In genomic region chr5:122693963-122694362, GRCh38 we compare ENCODE assay signal across 23 cellular contexts.
DNase-seq lines count a peak whose midpoint lies in the region; ATAC-seq, FAIRE-seq and TF ChIP-seq lines count a peak whose summit lies in the region.
"Had no signal": no experiment of that assay in that cellular context is flagged by ENCODE, and none has a peak within 500 bp of the region (broad histone marks: within the 10 kb centered on the region; RNA-seq: fewer than 3 reads in every experiment).

No MANE protein-coding gene starts in this region.

- no peak for TF ChIP-seq CTCF in activated CD8-positive, alpha-beta T cell treated with anti-CD3 and anti-CD28 coated beads for 36 hours (IDR thresholded peaks at IDR 0.05)
- TF ChIP-seq CTCF in D721Med (IDR thresholded peaks at IDR 0.05; ENCODE audit: insufficient read depth, missing control alignments), result no peak

- H3K9me3 Mint-ChIP-seq in T-helper 2 cell treated with Interferon-gamma antibody and Interleukin-4, amounts not matched to agents 5 μg/mL and 100 μg/mL, for 36 hours, result no peaks in the 10 kb centered on the region
- no peaks in the 10 kb centered on the region for H3K9me3 Mint-ChIP-seq in activated CD8-positive, alpha-beta T cell treated with anti-CD3 and anti-CD28 coated beads for 36 hours
- H3K9me3 Mint-ChIP-seq: CD4-positive, CD25-positive, alpha-beta regulatory T cell; CD8-positive, alpha-beta T cell; HFFc6 had no signal

- POLR2A ChIA-PET in activated CD8-positive, alpha-beta T cell treated with anti-CD3 and anti-CD28 coated beads for 36 hours (lab: Charles Lee), result no interaction called here

- H3K4me3 Mint-ChIP-seq in T-helper 2 cell treated with Interferon-gamma antibody and Interleukin-4, amounts not matched to agents 5 μg/mL and 100 μg/mL, for 36 hours, result no peak overlapping the region
- H3K4me3 Mint-ChIP-seq in activated CD8-positive, alpha-beta T cell treated with anti-CD3 and anti-CD28 coated beads for 36 hours, result no peak overlapping the region
- H3K4me3 Mint-ChIP-seq: CD4-positive, CD25-positive, alpha-beta regulatory T cell; CD8-positive, alpha-beta T cell; HFFc6 had no signal

- H3K27ac Mint-ChIP-seq in T-helper 2 cell treated with Interferon-gamma antibody and Interleukin-4, amounts not matched to agents 5 μg/mL and 100 μg/mL, for 36 hours, result no peak overlapping the region
- H3K27ac Mint-ChIP-seq in activated CD8-positive, alpha-beta T cell treated with anti-CD3 and anti-CD28 coated beads for 36 hours, result no peak overlapping the region
- H3K27ac Mint-ChIP-seq: CD4-positive, CD25-positive, alpha-beta regulatory T cell; CD8-positive, alpha-beta T cell; HFFc6 had no signal

- H3K4me1 Mint-ChIP-seq in T-helper 2 cell treated with Interferon-gamma antibody and Interleukin-4, amounts not matched to agents 5 μg/mL and 100 μg/mL, for 36 hours (ENCODE audit: low read depth), result no peaks in the 10 kb centered on the region
- no peaks in the 10 kb centered on the region for H3K4me1 Mint-ChIP-seq in activated CD8-positive, alpha-beta T cell treated with anti-CD3 and anti-CD28 coated beads for 36 hours (ENCODE audit: low read depth)
- H3K4me1 Mint-ChIP-seq: CD4-positive, CD25-positive, alpha-beta regulatory T cell had no signal

- no peak for FAIRE-seq in D721Med (lab: Jason Lieb, UNC)
- FAIRE-seq: A549, GM12891, GM19239, H54 had no signal

- intact Hi-C loops in activated CD8-positive, alpha-beta T cell treated with anti-CD3 and anti-CD28 coated beads for 36 hours (cut with micrococcal nuclease), result no loop called here

- CTCF ChIA-PET in activated CD8-positive, alpha-beta T cell treated with anti-CD3 and anti-CD28 coated beads for 36 hours (lab: Charles Lee), result interaction anchor here (1.8 kb wide), 1 partner anchor 10 kb away, joined by 9 read pairs; no protein-coding TSS in a partner anchor

- peak; percentile 40 for ATAC-seq in GM18498 (IDR thresholded peaks at IDR 0.05; ENCODE audit: unreplicated experiment)
- ATAC-seq in HG02870 (IDR thresholded peaks at IDR 0.05; ENCODE audit: unreplicated experiment), result peak; percentile 51
- ATAC-seq in HG03442 (IDR thresholded peaks at IDR 0.05; ENCODE audit: unreplicated experiment), result peak; percentile 46
- no peak for ATAC-seq in activated CD8-positive, alpha-beta T cell treated with anti-CD3 and anti-CD28 coated beads for 36 hours
- ATAC-seq in GM19023 (IDR thresholded peaks at IDR 0.05; ENCODE audit: unreplicated experiment), result no peak
- ATAC-seq: A549; CD8-positive, alpha-beta T cell had no signal

- no peaks in the 10 kb centered on the region for H3K27me3 Mint-ChIP-seq in T-helper 2 cell treated with Interferon-gamma antibody and Interleukin-4, amounts not matched to agents 5 μg/mL and 100 μg/mL, for 36 hours (ENCODE audit: low read depth)
- H3K27me3 Mint-ChIP-seq in activated CD8-positive, alpha-beta T cell treated with anti-CD3 and anti-CD28 coated beads for 36 hours, result peaks cover 3% of the 10 kb centered on the region
- H3K27me3 Mint-ChIP-seq: CD4-positive, CD25-positive, alpha-beta regulatory T cell had no signal

- DNase-seq in T-helper 2 cell treated with Interferon-gamma antibody and Interleukin-4, amounts not matched to agents 5 μg/mL and 100 μg/mL, for 36 hours (ENCODE audit: low spot score), result no peak
- no peak for DNase-seq in activated CD8-positive, alpha-beta T cell treated with anti-CD3 and anti-CD28 coated beads for 36 hours
- no peak for DNase-seq in D721Med (ENCODE audit: insufficient read length, low spot score)
- DNase-seq: 8988T; ACHN; AML-193; Caco-2; CD4-positive, CD25-positive, alpha-beta regulatory T cell; CD8-positive, alpha-beta T cell; DMS 273 treated with DMSO at 0.1 percent for 48 hours; DMS79; EL; GDM1; GOT3; HFFc6 had no signal

- no peaks in the 10 kb centered on the region for H3K36me3 Mint-ChIP-seq in T-helper 2 cell treated with Interferon-gamma antibody and Interleukin-4, amounts not matched to agents 5 μg/mL and 100 μg/mL, for 36 hours (ENCODE audit: low read depth)
- no peaks in the 10 kb centered on the region for H3K36me3 Mint-ChIP-seq in activated CD8-positive, alpha-beta T cell treated with anti-CD3 and anti-CD28 coated beads for 36 hours (ENCODE audit: low read depth)
- H3K36me3 Mint-ChIP-seq: CD4-positive, CD25-positive, alpha-beta regulatory T cell; CD8-positive, alpha-beta T cell had no signal

Comparison
In these comparisons a context has a peak if more than half of its experiments do, and no peak if none do; other contexts are left out.
1. ATAC-seq: peak in GM18498 (single experiment), HG02870 (single experiment) and HG03442 (single experiment); none in activated CD8-positive, alpha-beta T cell treated with anti-CD3 and anti-CD28 coated beads for 36 hours (single experiment) and GM19023 (single experiment).